Comparison of ENCODE assay signal across 1 cellular context in genomic region chr1:45011837-45012638, GRCh38.
TF ChIP-seq lines count a peak whose summit lies in the region.

Gene UROD, plus strand, starts transcription at chr1:45012254. Its CDS starts 12 bp downstream, at chr1:45012266.

TF ChIP-seq in K562, 482 proteins besides CTCF, POLR2A, EP300 and RAD21 (continued from another document and continues in another):
- TF ChIP-seq CHD7 (IDR thresholded peaks at IDR 0.05; ENCODE audit: low read depth, low read length), result peak; percentile 99
- TF ChIP-seq MXD1 (CRISPR knock-in tag; IDR thresholded peaks at IDR 0.05; ENCODE audit: borderline replicate concordance, poor library complexity, severe bottlenecking), result peak; percentile 7
- TF ChIP-seq TRIM25 (IDR thresholded peaks at IDR 0.05; ENCODE audit: borderline replicate concordance), result 0 out of 2 replicates have a peak, but pooled peaks have one; percentile 31
- TF ChIP-seq ETS1 (conservative IDR thresholded peaks at IDR 0.05; ENCODE audit: control insufficient read depth, low read depth, low read length), result peak; percentile 82
- TF ChIP-seq KAT2B (IDR thresholded peaks at IDR 0.05; ENCODE audit: low read depth, low read length), result no peak
- peak; percentile 95 for TF ChIP-seq RAD51 (IDR thresholded peaks at IDR 0.05; ENCODE audit: borderline replicate concordance, low read depth)
- TF ChIP-seq ARID4B (CRISPR knock-in tag; IDR thresholded peaks at IDR 0.05), result peak; percentile 73
- no peak for TF ChIP-seq ZNF24 (IDR thresholded peaks at IDR 0.05)
- peak; percentile 87 for TF ChIP-seq HCFC1 (IDR thresholded peaks at IDR 0.05; ENCODE audit: low read depth, low read length)
- no peak for TF ChIP-seq ZNF407 (IDR thresholded peaks at IDR 0.05; ENCODE audit: low read depth)
- peak in 1 of 2 experiments; percentile 67; a peak in 2 of 4 replicates for TF ChIP-seq ZNF639 (CRISPR knock-in tag; conservative IDR thresholded peaks at IDR 0.05 in 1 of 2, IDR thresholded peaks at IDR 0.05 in 1 of 2)
- TF ChIP-seq ZNF445 (CRISPR knock-in tag; IDR thresholded peaks at IDR 0.05; ENCODE audit: low read depth), result no peak
- TF ChIP-seq ZNF507 (tag; conservative IDR thresholded peaks at IDR 0.05), result no peak
